ENCODE assay signal across 12 cellular contexts in genomic region chr5:37043693-37044092, GRCh38.
A peak's percentile ranks its signal among the peaks of the same experiment; 100 is the strongest.
DNase-seq lines count a peak whose midpoint lies in the region; ATAC-seq, FAIRE-seq and TF ChIP-seq lines count a peak whose summit lies in the region.
"Had no signal": no experiment of that assay in that cellular context is flagged by ENCODE, and none has a peak within 500 bp of the region (broad histone marks: within the 10 kb centered on the region; RNA-seq: fewer than 3 reads in every experiment).

No MANE protein-coding gene starts in this region.

- peak in 2 of 3 experiments; percentile 32 to 41; a peak in 3 of 4 replicates for TF ChIP-seq CTCF in H1 (IDR thresholded peaks at IDR 0.05; ENCODE audit: control extremely low read depth in 1 of 3, insufficient read depth in 1 of 3, low read depth in 1 of 3, low read length in 3 of 3)
- TF ChIP-seq CTCF in retinal pigment epithelial cell (conservative IDR thresholded peaks at IDR 0.05; ENCODE audit: low read depth, low read length) = peak; percentile 12
- no peak for TF ChIP-seq CTCF in PC-9 (conservative IDR thresholded peaks at IDR 0.05)

- BruUV-seq in PC-9 (replicated peaks; lab: Mats Ljungman, UMichigan) = no TSS peak

- H3K4me1 ChIP-seq in H1 (replicated peaks in 1 of 4; ENCODE audit: control insufficient read depth in 3 of 4, insufficient read depth in 4 of 4, low read length in 3 of 4) (no peaks in the 10 kb centered on the region), PC-9 (replicated peaks; ENCODE audit: insufficient read depth) (no peaks in the 10 kb centered on the region)
- H3K4me1 ChIP-seq: BLaER1 treated with 17β-estradiol and CSF1 and Interleukin-3, amounts not matched to agents 10 nM and 100 nM had no signal

- H3K27me3 ChIP-seq in H1 (replicated peaks in 1 of 4; ENCODE audit: control insufficient read depth in 3 of 4, extremely low read depth in 1 of 4, insufficient read depth in 3 of 4, low read length in 3 of 4) (no peaks in the 10 kb centered on the region), PC-9 (ENCODE audit: insufficient read depth, low read depth) (no peaks in the 10 kb centered on the region)
- H3K27me3 ChIP-seq: BLaER1 treated with 17β-estradiol and CSF1 and Interleukin-3, amounts not matched to agents 10 nM and 100 nM had no signal

- 86% methylated on average over 2 of the region's 2 CpGs; no CpG with 5 or more reads in 1 of the 2 experiments for WGBS in H1 (ENCODE audit: extremely low coverage in 1 of 2, insufficient coverage in 1 of 2, insufficient read length in 1 of 2, insufficient replicate concordance in 2 of 2, low coverage in 1 of 2, low lambda C conversion rate in 2 of 2, missing lambda C conversion rate in 1 of 2), 2 experiments

- ATAC-seq in HG02571 (IDR thresholded peaks at IDR 0.05; ENCODE audit: unreplicated experiment) (no peak), GM18511 (IDR thresholded peaks at IDR 0.05; ENCODE audit: unreplicated experiment) (no peak)
- ATAC-seq: natural killer cell treated with Interleukin-12 subunit alpha and Interleukin-12 subunit beta and Interleukin-15 and Interleukin-18, amount 100 ng/mL, for 72 hours had no signal

- no peak overlapping the region for H3K14ac ChIP-seq in H1 (ENCODE audit: insufficient read length)

- no peaks in the 10 kb centered on the region for H3K23me2 ChIP-seq in H1 (ENCODE audit: low read depth, low read length)

- no peaks in the 10 kb centered on the region for H3K9me3 Mint-ChIP-seq in activated CD4-positive, alpha-beta T cell treated with anti-CD3 and anti-CD28 coated beads, Interleukin-2, amount 10 ng/mL, durations not matched to agents 24 days and 14 days
- H3K9me3 Mint-ChIP-seq: natural killer cell treated with Interleukin-12 subunit alpha and Interleukin-12 subunit beta and Interleukin-15 and Interleukin-18, amount 100 ng/mL, for 72 hours had no signal

- H3K4me3 Mint-ChIP-seq in activated CD4-positive, alpha-beta T cell treated with anti-CD3 and anti-CD28 coated beads, Interleukin-2, amount 10 ng/mL, durations not matched to agents 24 days and 14 days = no peak overlapping the region
- H3K4me3 Mint-ChIP-seq: natural killer cell treated with Interleukin-12 subunit alpha and Interleukin-12 subunit beta and Interleukin-15 and Interleukin-18, amount 100 ng/mL, for 72 hours had no signal

- H3K9me3 ChIP-seq in H1 (ENCODE audit: insufficient read depth in 2 of 2, low read depth in 1 of 2, low read length in 1 of 2) = no peaks in the 10 kb centered on the region
- H3K9me3 ChIP-seq in PC-9 (ENCODE audit: insufficient read depth, low read depth) = no peaks in the 10 kb centered on the region
- H3K9me3 ChIP-seq: BLaER1 treated with 17β-estradiol and CSF1 and Interleukin-3, amounts not matched to agents 10 nM and 100 nM had no signal

- no peak for TF ChIP-seq EP300 in H1 (IDR thresholded peaks at IDR 0.05; ENCODE audit: borderline replicate concordance in 1 of 2, low read depth in 2 of 2, low read length in 2 of 2)

- H2BK5ac ChIP-seq in H1 (ENCODE audit: low read depth, low read length) = no peak overlapping the region

- no peaks in the 10 kb centered on the region for H3K79me2 ChIP-seq in H1 (ENCODE audit: control insufficient read depth in 1 of 2, insufficient read depth in 2 of 2, low read length in 2 of 2)
- H3K79me2 ChIP-seq in PC-9 (ENCODE audit: low read depth) = no peaks in the 10 kb centered on the region

- no peak overlapping the region for H4K91ac ChIP-seq in H1 (replicated peaks; ENCODE audit: insufficient read length, low read length)

- peaks cover 0 to 46% (median 14%) of the 10 kb centered on the region in 4 experiments; a peak in 6 of 8 replicates for H3K36me3 ChIP-seq in H1 (ENCODE audit: control insufficient read depth in 2 of 4, insufficient read depth in 4 of 4, low read length in 3 of 4)
- peaks cover 42% of the 10 kb centered on the region for H3K36me3 ChIP-seq in PC-9 (ENCODE audit: low read depth)

- H3K9ac ChIP-seq in H1 (replicated peaks in 1 of 4; ENCODE audit: extremely low read depth in 1 of 4, low read depth in 3 of 4, low read length in 3 of 4) = no peak overlapping the region
- H3K9ac ChIP-seq: BLaER1 treated with 17β-estradiol and CSF1 and Interleukin-3, amounts not matched to agents 10 nM and 100 nM had no signal

- no peak overlapping the region for H2BK15ac ChIP-seq in H1 (ENCODE audit: low read length)

- H4K20me1 ChIP-seq in H1 (replicated peaks in 1 of 2; ENCODE audit: control insufficient read depth in 1 of 2, insufficient read depth in 2 of 2, low read length in 2 of 2) (no peaks in the 10 kb centered on the region), PC-9 (ENCODE audit: insufficient read depth) (peaks cover 4% of the 10 kb centered on the region; the same call in 1 of the 2 replicates)
- H4K20me1 ChIP-seq: BLaER1 treated with 17β-estradiol and CSF1 and Interleukin-3, amounts not matched to agents 10 nM and 100 nM had no signal

- CTCF ChIA-PET in H1 (lab: Charles Lee; ENCODE audit: partially characterized antibody) (interaction anchor here (0.6 to 1.5 kb wide), 11 partner anchors 9 to 176 kb away, joined by 3 to 6 read pairs (median 4); no protein-coding TSS in a partner anchor), PC-9 (lab: Charles Lee) (interaction anchor here (0.6 to 0.9 kb wide), 2 partner anchors 16 to 104 kb away, joined by 3 to 5 read pairs; no protein-coding TSS in a partner anchor)

- H3K36me3 Mint-ChIP-seq in activated CD4-positive, alpha-beta T cell treated with anti-CD3 and anti-CD28 coated beads, Interleukin-2, amount 10 ng/mL, durations not matched to agents 24 days and 14 days (ENCODE audit: low read depth) = peaks cover 21% of the 10 kb centered on the region
- H3K36me3 Mint-ChIP-seq: natural killer cell treated with Interleukin-12 subunit alpha and Interleukin-12 subunit beta and Interleukin-15 and Interleukin-18, amount 100 ng/mL, for 72 hours had no signal

- no peaks in the 10 kb centered on the region for H3K79me1 ChIP-seq in H1 (ENCODE audit: low read depth, low read length)

- H3K27ac ChIP-seq in H1 (ENCODE audit: low read depth, low read length) (no peak overlapping the region), PC-9 (no peak overlapping the region)
- H3K27ac ChIP-seq: BLaER1 treated with 17β-estradiol and CSF1 and Interleukin-3, amounts not matched to agents 10 nM and 100 nM had no signal

- intact Hi-C loops in activated CD4-positive, alpha-beta T cell treated with anti-CD3 and anti-CD28 coated beads, Interleukin-2, amount 10 ng/mL, durations not matched to agents 24 days and 14 days (cut with micrococcal nuclease) = no loop called here
- intact Hi-C loops in PC-9 (cut with micrococcal nuclease; ENCODE audit: unreplicated experiment) = loop anchor here (10.0 kb wide), 1 partner anchor 291 kb away; no protein-coding TSS in a partner anchor

- H3K56ac ChIP-seq in H1 (replicated peaks; ENCODE audit: insufficient read length, low read depth, low read length) = no peak overlapping the region

- no peak overlapping the region for H3K23ac ChIP-seq in H1 (ENCODE audit: insufficient read length)

- no peak overlapping the region for H3K27ac Mint-ChIP-seq in activated CD4-positive, alpha-beta T cell treated with anti-CD3 and anti-CD28 coated beads, Interleukin-2, amount 10 ng/mL, durations not matched to agents 24 days and 14 days
- H3K27ac Mint-ChIP-seq: natural killer cell treated with Interleukin-12 subunit alpha and Interleukin-12 subunit beta and Interleukin-15 and Interleukin-18, amount 100 ng/mL, for 72 hours had no signal

- H3K4me3 ChIP-seq in H1 (ENCODE audit: extremely low read depth in 1 of 4, insufficient read depth in 2 of 4, low read depth in 3 of 4, low read length in 4 of 4) (no peak overlapping the region), retinal pigment epithelial cell (ENCODE audit: low read length) (no peak overlapping the region), PC-9 (no peak overlapping the region)
- H3K4me3 ChIP-seq: BLaER1 treated with 17β-estradiol and CSF1 and Interleukin-3, amounts not matched to agents 10 nM and 100 nM had no signal

- no peaks in the 10 kb centered on the region for H3K27me3 Mint-ChIP-seq in activated CD4-positive, alpha-beta T cell treated with anti-CD3 and anti-CD28 coated beads, Interleukin-2, amount 10 ng/mL, durations not matched to agents 24 days and 14 days
- H3K27me3 Mint-ChIP-seq: natural killer cell treated with Interleukin-12 subunit alpha and Interleukin-12 subunit beta and Interleukin-15 and Interleukin-18, amount 100 ng/mL, for 72 hours had no signal

- no peaks in the 10 kb centered on the region; the same call in 1 of the 2 replicates for H3F3A ChIP-seq in PC-9 (ENCODE audit: insufficient read depth, low read depth)

- H3K4ac ChIP-seq in H1 (replicated peaks; ENCODE audit: insufficient read length, low read depth, low read length) = no peak overlapping the region

- H2BK12ac ChIP-seq in H1 (ENCODE audit: low read depth, low read length) = no peak overlapping the region

- no peak overlapping the region for H4K8ac ChIP-seq in H1 (ENCODE audit: extremely low read depth, insufficient read depth, low read length)

- H3K9me2 ChIP-seq in PC-9 (ENCODE audit: insufficient read depth) = no peaks in the 10 kb centered on the region

- TF ChIP-seq POLR2A in H1 (IDR thresholded peaks at IDR 0.05; ENCODE audit: control extremely low read depth in 1 of 2, low read depth in 2 of 2, low read length in 2 of 2) = no peak

- no peak overlapping the region for H2AK5ac ChIP-seq in H1 (ENCODE audit: low read depth, low read length)

- H2BK20ac ChIP-seq in H1 (ENCODE audit: low read length) = no peak overlapping the region

- H3K4me2 ChIP-seq in H1 (ENCODE audit: insufficient read depth in 1 of 2, low read depth in 2 of 2, low read length in 2 of 2) = no peak overlapping the region
- no peak overlapping the region for H3K4me2 ChIP-seq in PC-9
- H3K4me2 ChIP-seq: BLaER1 treated with 17β-estradiol and CSF1 and Interleukin-3, amounts not matched to agents 10 nM and 100 nM had no signal

- no peak overlapping the region for H3K18ac ChIP-seq in H1 (ENCODE audit: extremely low read depth, low read length)

- H2AFZ ChIP-seq in H1 (ENCODE audit: low read length) (no peak overlapping the region), PC-9 (no peak overlapping the region)

- no peak overlapping the region for H2BK120ac ChIP-seq in H1 (replicated peaks; ENCODE audit: low read depth, low read length)

- no peak overlapping the region for H4K5ac ChIP-seq in H1 (ENCODE audit: insufficient read length, low read depth, low read length)

- peak; percentile 61 for DNase-seq in activated CD4-positive, alpha-beta T cell treated with anti-CD3 and anti-CD28 coated beads, Interleukin-2, amount 10 ng/mL, durations not matched to agents 24 days and 14 days
- DNase-seq in activated CD4-positive, alpha-beta T cell treated with anti-CD3 and anti-CD28 coated beads for 48 hours = no peak
- peak; percentile 13 for DNase-seq in M059J (ENCODE audit: low read depth)
- DNase-seq in H1 (ENCODE audit: low read depth in 1 of 2, low spot score in 2 of 2) = no peak
- DNase-seq in retinal pigment epithelial cell (ENCODE audit: low read depth) = no peak
- no peak for DNase-seq in PC-9
- DNase-seq: GOT3, NCI-H2107 had no signal

- FAIRE-seq in H1 (lab: Jason Lieb, UNC) = peak; percentile 83

- peak; percentile 48 to 65 for TF ChIP-seq RAD21 in H1 (IDR thresholded peaks at IDR 0.05 in 1 of 2, conservative IDR thresholded peaks at IDR 0.05 in 1 of 2; ENCODE audit: low read depth in 2 of 2, low read length in 2 of 2)

- POLR2A ChIA-PET in H1 (lab: Charles Lee; ENCODE audit: partially characterized antibody) (no interaction called here), PC-9 (lab: Charles Lee; ENCODE audit: unreplicated experiment) (no interaction called here)

- H3K4me1 Mint-ChIP-seq in activated CD4-positive, alpha-beta T cell treated with anti-CD3 and anti-CD28 coated beads, Interleukin-2, amount 10 ng/mL, durations not matched to agents 24 days and 14 days = no peaks in the 10 kb centered on the region

Comparison
In these comparisons a context has a peak if more than half of its experiments do, and no peak if none do; other contexts are left out.
1. DNase-seq: peak in activated CD4-positive, alpha-beta T cell treated with anti-CD3 and anti-CD28 coated beads, Interleukin-2, amount 10 ng/mL, durations not matched to agents 24 days and 14 days (single experiment) and M059J (single experiment); none in activated CD4-positive, alpha-beta T cell treated with anti-CD3 and anti-CD28 coated beads for 48 hours (single experiment), H1 (0 of 2), retinal pigment epithelial cell (single experiment) and PC-9 (0 of 2).